ENCODE assay signal across 12 cellular contexts in the genomic region with DNA sequence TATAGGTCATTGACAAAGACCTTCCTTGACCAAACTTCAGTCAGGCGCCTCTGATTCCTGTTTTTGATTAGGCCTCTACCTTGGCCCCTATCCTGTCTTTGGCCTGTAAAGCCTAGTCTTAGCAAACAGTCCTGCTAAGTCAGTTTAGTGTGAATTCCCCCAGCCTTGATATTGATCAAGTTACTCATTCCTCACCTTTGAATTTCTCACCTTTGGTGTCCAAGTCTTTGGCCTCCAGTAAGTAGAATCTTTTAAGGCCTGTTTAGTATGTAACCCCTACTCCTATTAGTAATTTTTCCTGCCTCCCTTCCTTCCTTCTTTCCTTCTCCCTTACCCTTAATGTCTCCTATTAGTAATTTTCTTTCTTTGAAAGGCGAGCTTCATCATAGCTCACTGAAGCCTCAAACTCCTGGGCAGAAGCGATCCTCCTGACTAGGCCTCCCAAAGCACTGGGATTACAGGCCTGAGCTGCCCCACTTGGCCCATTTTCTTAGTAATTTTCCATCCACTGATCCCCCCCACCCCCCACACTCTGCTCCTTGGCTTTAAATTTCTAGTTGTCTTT. TPM values are rescaled to one million over a fixed set of nuclear protein-coding genes. Genes with fewer than 3 reads are reported as not detected.
A peak's percentile ranks its signal among the peaks of the same experiment; 100 is the strongest.
DNase-seq lines count a peak whose midpoint lies in the region; ATAC-seq and TF ChIP-seq lines count a peak whose summit lies in the region.
"Had no signal": no experiment of that assay in that cellular context is flagged by ENCODE, and none has a peak within 500 bp of the region (broad histone marks: within the 10 kb centered on the region; RNA-seq: fewer than 3 reads in every experiment).

No MANE protein-coding gene starts in this region.

- peak overlapping the region; percentile 58 for H3K27ac Mint-ChIP-seq in activated T-cell treated with anti-CD3 and anti-CD28 coated beads, Interleukin-2, amount 50 U/mL, for 72 hours

- H3K27ac ChIP-seq in thoracic aorta: peak overlapping the region; percentile 93 to 98

- no peak for DNase-seq in activated T-cell treated with anti-CD3 and anti-CD28 coated beads, Interleukin-2, amount 50 U/mL, for 72 hours
- no peak for DNase-seq in activated T-cell treated with anti-CD3 and anti-CD28 coated beads, Interleukin-2, amount 50 U/mL, for 4 hours
- DNase-seq in RPMI7951 (ENCODE audit: low read depth): peak; percentile 49
- DNase-seq in fibroblast of villous mesenchyme (ENCODE audit: low read depth): no peak
- no peak for DNase-seq in thoracic aorta (ENCODE audit: low spot score)
- no peak for DNase-seq in AML-193 (lab: John Stamatoyannopoulos, UW)
- DNase-seq: amniotic stem cell had no signal

- H3K9me3 Mint-ChIP-seq in activated T-cell treated with anti-CD3 and anti-CD28 coated beads, Interleukin-2, amount 50 U/mL, for 72 hours: no peaks in the 10 kb centered on the region
- no peaks in the 10 kb centered on the region for H3K9me3 Mint-ChIP-seq in activated T-cell treated with anti-CD3 and anti-CD28 coated beads, Interleukin-2, amount 50 U/mL, for 4 hours
- H3K9me3 Mint-ChIP-seq: CD8-positive, alpha-beta T cell; stimulated activated memory B cell treated with anti-CD40 and anti-IgM and Interleukin-4, amounts not matched to agents 10 μg/mL and 1 μg/mL and 100 μg/mL, for 72 hours had no signal

- no peaks in the 10 kb centered on the region for H3K36me3 ChIP-seq in thoracic aorta
- H3K36me3 ChIP-seq: ovary had no signal

- H3K4me1 ChIP-seq in thoracic aorta (ENCODE audit: control insufficient read depth in 1 of 2, low read depth in 2 of 2): no peaks in the 10 kb centered on the region

- H3K4me1 Mint-ChIP-seq in activated T-cell treated with anti-CD3 and anti-CD28 coated beads, Interleukin-2, amount 50 U/mL, for 72 hours (ENCODE audit: low read depth): peaks cover 26% of the 10 kb centered on the region
- H3K4me1 Mint-ChIP-seq in activated T-cell treated with anti-CD3 and anti-CD28 coated beads, Interleukin-2, amount 50 U/mL, for 4 hours (ENCODE audit: low read depth): peaks cover 18% of the 10 kb centered on the region

- H3K27me3 Mint-ChIP-seq in activated T-cell treated with anti-CD3 and anti-CD28 coated beads, Interleukin-2, amount 50 U/mL, for 72 hours (ENCODE audit: low read depth): no peaks in the 10 kb centered on the region
- peaks cover 3% of the 10 kb centered on the region for H3K27me3 Mint-ChIP-seq in activated T-cell treated with anti-CD3 and anti-CD28 coated beads, Interleukin-2, amount 50 U/mL, for 4 hours (ENCODE audit: low read depth)
- H3K27me3 Mint-ChIP-seq: stimulated activated memory B cell treated with anti-CD40 and anti-IgM and Interleukin-4, amounts not matched to agents 10 μg/mL and 1 μg/mL and 100 μg/mL, for 72 hours had no signal

- TF ChIP-seq CTCF in fibroblast of villous mesenchyme (IDR thresholded peaks at IDR 0.05; ENCODE audit: insufficient read depth, low read depth, low read length): no peak
- TF ChIP-seq CTCF in thoracic aorta (IDR thresholded peaks at IDR 0.05): no peak

- ATAC-seq in activated T-cell treated with anti-CD3 and anti-CD28 coated beads, Interleukin-2, amount 50 U/mL, for 72 hours (replicated peaks in 1 of 2): no peak
- no peak for ATAC-seq in activated T-cell treated with anti-CD3 and anti-CD28 coated beads, Interleukin-2, amount 50 U/mL, for 4 hours
- ATAC-seq in thoracic aorta (ENCODE audit: insufficient number of reproducible peaks, low FRiP score, low read depth) (no peak), HG02970 (IDR thresholded peaks at IDR 0.05; ENCODE audit: low FRiP score, unreplicated experiment) (no peak), GM18861 (IDR thresholded peaks at IDR 0.05; ENCODE audit: unreplicated experiment) (no peak)
- ATAC-seq: CD8-positive, alpha-beta T cell; stimulated activated memory B cell treated with anti-CD40 and anti-IgM and Interleukin-4, amounts not matched to agents 10 μg/mL and 1 μg/mL and 100 μg/mL, for 72 hours had no signal

- H3K9me3 ChIP-seq in thoracic aorta: no peaks in the 10 kb centered on the region
- H3K9me3 ChIP-seq: ovary had no signal

- peaks cover 0 to 7% of the 10 kb centered on the region in 2 donors for H3K36me3 Mint-ChIP-seq in activated T-cell treated with anti-CD3 and anti-CD28 coated beads, Interleukin-2, amount 50 U/mL, for 72 hours (ENCODE audit: insufficient read depth in 2 of 2)
- no peaks in the 10 kb centered on the region for H3K36me3 Mint-ChIP-seq in activated T-cell treated with anti-CD3 and anti-CD28 coated beads, Interleukin-2, amount 50 U/mL, for 4 hours (ENCODE audit: insufficient read depth)
- H3K36me3 Mint-ChIP-seq: stimulated activated memory B cell treated with anti-CD40 and anti-IgM and Interleukin-4, amounts not matched to agents 10 μg/mL and 1 μg/mL and 100 μg/mL, for 72 hours had no signal

- peak overlapping the region; percentile 43 to 61 for H3K4me3 Mint-ChIP-seq in activated T-cell treated with anti-CD3 and anti-CD28 coated beads, Interleukin-2, amount 50 U/mL, for 72 hours
- no peak overlapping the region for H3K4me3 Mint-ChIP-seq in activated T-cell treated with anti-CD3 and anti-CD28 coated beads, Interleukin-2, amount 50 U/mL, for 4 hours

- no peaks in the 10 kb centered on the region for H3K27me3 ChIP-seq in thoracic aorta (replicated peaks; ENCODE audit: insufficient read depth)
- H3K27me3 ChIP-seq: ovary had no signal

- H3K4me3 ChIP-seq in fibroblast of villous mesenchyme (ENCODE audit: low read depth, low read length) (peak overlapping the region; percentile 93), thoracic aorta (no peak overlapping the region)

RNA-seq across cellular contexts. Expression of a gene that starts 13.0 kb away (rescaled TPM):
- total RNA-seq in activated T-cell treated with anti-CD3 and anti-CD28 coated beads, Interleukin-2, amount 50 U/mL, for 72 hours: 10 to 100 TPM; 42.8 to 57.6 TPM
- 10 to 100 TPM; 59.8 to 72.6 (median 70.1) TPM for total RNA-seq in activated T-cell treated with anti-CD3 and anti-CD28 coated beads, Interleukin-2, amount 50 U/mL, for 4 hours
- 13.2 and 14.8 TPM in 2 replicates for total RNA-seq in RPMI7951 (2014; rRNA removed; shearing (Covaris generic))
- total RNA-seq in fibroblast of villous mesenchyme (10.6 and 22.0 TPM in 2 replicates), thoracic aorta (10 to 100 TPM; 21.1 to 35.3 TPM)

RNA-seq across cellular contexts. Expression of a gene that starts 33.9 kb away (rescaled TPM):
- total RNA-seq in activated T-cell treated with anti-CD3 and anti-CD28 coated beads, Interleukin-2, amount 50 U/mL, for 72 hours: 10 to 100 TPM; 42.2 to 47.6 TPM
- 10 to 100 TPM; 35.9 to 38.3 (median 37.2) TPM for total RNA-seq in activated T-cell treated with anti-CD3 and anti-CD28 coated beads, Interleukin-2, amount 50 U/mL, for 4 hours
- 13.4 and 13.8 TPM in 2 replicates for total RNA-seq in RPMI7951 (2014; rRNA removed; shearing (Covaris generic))
- total RNA-seq in fibroblast of villous mesenchyme (17.7 and 19.4 TPM in 2 replicates), thoracic aorta (10 to 100 TPM; 33.8 to 34.2 TPM)

RNA-seq across cellular contexts. Expression of a gene that starts 34.1 kb away (rescaled TPM):
- total RNA-seq in activated T-cell treated with anti-CD3 and anti-CD28 coated beads, Interleukin-2, amount 50 U/mL, for 72 hours: 1 to 10 TPM; 4.0 to 6.1 TPM
- total RNA-seq in activated T-cell treated with anti-CD3 and anti-CD28 coated beads, Interleukin-2, amount 50 U/mL, for 4 hours: 1 to 10 TPM; 3.4 to 4.7 (median 4.0) TPM
- 6.2 TPM in 2 replicates for total RNA-seq in RPMI7951 (2014; rRNA removed; shearing (Covaris generic))
- total RNA-seq in fibroblast of villous mesenchyme (3.9 and 7.8 TPM in 2 replicates), thoracic aorta (1 to 10 TPM; 6.5 to 7.1 TPM)

RNA-seq across cellular contexts. Expression of a gene that starts 46.2 kb away (rescaled TPM):
- total RNA-seq in activated T-cell treated with anti-CD3 and anti-CD28 coated beads, Interleukin-2, amount 50 U/mL, for 72 hours: 10 to 100 TPM; 23.1 to 25.3 TPM
- total RNA-seq in activated T-cell treated with anti-CD3 and anti-CD28 coated beads, Interleukin-2, amount 50 U/mL, for 4 hours: 10 to 100 TPM; 14.9 to 16.4 (median 16.1) TPM
- total RNA-seq in RPMI7951 (2014; rRNA removed; shearing (Covaris generic)): 13.3 and 18.6 TPM in 2 replicates
- total RNA-seq in fibroblast of villous mesenchyme: 26.1 and 28.9 TPM in 2 replicates
- total RNA-seq in thoracic aorta: 10 to 100 TPM; 22.6 to 27.4 TPM
